ENCODE assay signal across 14 cellular contexts in genomic region chr11:96102664-96103068, GRCh38.
DNase-seq lines count a peak whose midpoint lies in the region; ATAC-seq, FAIRE-seq and TF ChIP-seq lines count a peak whose summit lies in the region.
"Had no signal": no experiment of that assay in that cellular context is flagged by ENCODE, and none has a peak within 500 bp of the region (broad histone marks: within the 10 kb centered on the region; RNA-seq: fewer than 3 reads in every experiment).

No MANE protein-coding gene starts in this region.

- intact Hi-C loops in HepG2 (cut with micrococcal nuclease; ENCODE audit: unreplicated experiment), result no loop called here
- intact Hi-C loops in right lobe of liver (cut with DNase I), result no loop called here

- DNase-seq in HepG2 (ENCODE audit: low spot score) (no peak), right lobe of liver (no peak), astrocyte of the cerebellum (ENCODE audit: low read depth) (peak; percentile 52), iris pigment epithelial cell (ENCODE audit: low read depth) (peak; percentile 53), DMS153 (lab: John Stamatoyannopoulos, UW) (no peak), HuH-7.5 (ENCODE audit: low spot score) (no peak)
- DNase-seq: amniotic stem cell, DND-41, MG63 had no signal

- H3K4me3 ChIP-seq in HepG2 (replicated peaks in 1 of 3; ENCODE audit: insufficient read depth in 1 of 3, low read depth in 2 of 3, low read length in 3 of 3) (no peak overlapping the region), right lobe of liver (no peak overlapping the region), astrocyte of the cerebellum (ENCODE audit: low read depth, low read length) (no peak overlapping the region)
- H3K4me3 ChIP-seq: MG63, skin epidermis, tibial nerve had no signal

- peaks cover 10% of the 10 kb centered on the region for H3K79me2 ChIP-seq in HepG2 (ENCODE audit: insufficient read depth, low read length)

- no peak overlapping the region for H2AFZ ChIP-seq in HepG2 (ENCODE audit: low read length)

- POLR2A ChIA-PET in HepG2 (lab: Yijun Ruan, JAX), result no interaction called here

- CTCF ChIA-PET in HepG2 (lab: Yijun Ruan, JAX; ENCODE audit: low intra/inter-chr PET ratio, low total read pairs), result no interaction called here

- H3K4me1 ChIP-seq in HepG2 (ENCODE audit: insufficient read depth, low read length), result peaks cover 90% of the 10 kb centered on the region
- H3K4me1 ChIP-seq in right lobe of liver, result peaks cover 0 to 7% (median 0%) of the 10 kb centered on the region in 4 donors

- TF ChIP-seq POLR2A in HepG2 (IDR thresholded peaks at IDR 0.05; ENCODE audit: insufficient read depth in 1 of 2, low read depth in 2 of 2, low read length in 2 of 2) (no peak), right lobe of liver (IDR thresholded peaks at IDR 0.05) (no peak), GM18505 (IDR thresholded peaks at IDR 0.05; ENCODE audit: borderline replicate concordance, extremely low read depth, insufficient read depth, insufficient read length) (no peak)

- in situ Hi-C loops in HepG2 (cut with HindIII; ENCODE audit: extremely low pct_ligation_motif_present, low pct_unique_long_range_greater_than_20kb), result no loop called here
- in situ Hi-C loops in astrocyte of the cerebellum (cut with HindIII; ENCODE audit: low sequenced_read_pairs), result no loop called here

- TF ChIP-seq EP300 in HepG2 (IDR thresholded peaks at IDR 0.05; ENCODE audit: low read depth in 2 of 2, low read length in 2 of 2), result no peak
- TF ChIP-seq EP300 in HepG2 (CRISPR knock-in tag; IDR thresholded peaks at IDR 0.05; ENCODE audit: borderline replicate concordance), result no peak

- no peak for TF ChIP-seq RAD21 in HepG2 (CRISPR knock-in tag; IDR thresholded peaks at IDR 0.05)

- ATAC-seq in HepG2 (no peak), right lobe of liver (no peak), GM18505 (IDR thresholded peaks at IDR 0.05; ENCODE audit: unreplicated experiment) (no peak), GM18867 (IDR thresholded peaks at IDR 0.05; ENCODE audit: unreplicated experiment) (no peak)

- H3K9me3 ChIP-seq in HepG2 (ENCODE audit: low read length) (no peaks in the 10 kb centered on the region), right lobe of liver (no peaks in the 10 kb centered on the region)
- H3K9me3 ChIP-seq: MG63, tibial nerve had no signal

- no peak for FAIRE-seq in HepG2 (lab: Jason Lieb, UNC)
- FAIRE-seq: A204.1 had no signal

- no peak overlapping the region for H3K4me2 ChIP-seq in HepG2 (ENCODE audit: low read depth, low read length)

- no peak overlapping the region for H3K9ac ChIP-seq in HepG2 (ENCODE audit: insufficient read depth, low read depth, low read length)

- H3K27ac ChIP-seq in HepG2 (ENCODE audit: extremely low read length, insufficient read depth, low read length) (no peak overlapping the region), right lobe of liver (no peak overlapping the region)

- H3K27me3 ChIP-seq in HepG2 (ENCODE audit: control insufficient read depth in 1 of 2, insufficient read depth in 2 of 2, low read length in 2 of 2) (no peaks in the 10 kb centered on the region), right lobe of liver (no peaks in the 10 kb centered on the region)
- H3K27me3 ChIP-seq: MG63, tibial nerve had no signal

- no peaks in the 10 kb centered on the region for H4K20me1 ChIP-seq in HepG2 (ENCODE audit: insufficient read depth, low read length)

- H3K36me3 ChIP-seq in HepG2 (replicated peaks in 1 of 2; ENCODE audit: control insufficient read depth in 1 of 2, insufficient read depth in 2 of 2, low read length in 2 of 2), result 0 out of 5 replicates have a peak, but pooled peaks cover under 1 to 3% of the 10 kb centered on the region in 2 experiments
- no peaks in the 10 kb centered on the region for H3K36me3 ChIP-seq in right lobe of liver
- H3K36me3 ChIP-seq: MG63, tibial nerve had no signal

- 88% methylated on average over 2 of the region's 2 CpGs for WGBS in HepG2 (ENCODE audit: low lambda C conversion rate)
- whole genome bisulfite sequencing in right lobe of liver (ENCODE audit: insufficient coverage, low coverage, low lambda C conversion rate, missing lambda C conversion rate), result 85% methylated on average over 2 of the region's 2 CpGs

- BruUV-seq in HepG2 (replicated peaks; lab: Mats Ljungman, UMichigan), result no TSS peak

- TF ChIP-seq CTCF in HepG2 (CRISPR knock-in tag; IDR thresholded peaks at IDR 0.05) (no peak), right lobe of liver (IDR thresholded peaks at IDR 0.05) (no peak), astrocyte of the cerebellum (IDR thresholded peaks at IDR 0.05; ENCODE audit: low read depth, low read length, missing control alignments) (no peak)

TF ChIP-seq in HepG2, 621 proteins besides CTCF, POLR2A, EP300 and RAD21:
- TF ChIP-seq TRIM24 (CRISPR knock-in tag; IDR thresholded peaks at IDR 0.05) (no peak), MAFF (IDR thresholded peaks at IDR 0.05; ENCODE audit: low read depth, low read length) (peak; percentile 35; the same call in 1 of the 2 replicates), PHB2 (IDR thresholded peaks at IDR 0.05; ENCODE audit: partially characterized antibody) (no peak), MAFK (conservative IDR thresholded peaks at IDR 0.05 in 1 of 2, IDR thresholded peaks at IDR 0.05 in 1 of 2; ENCODE audit: low read length in 2 of 2) (peak; percentile 38 to 57; a peak in 3 of 4 replicates), HNF4G (IDR thresholded peaks at IDR 0.05; ENCODE audit: borderline replicate concordance, low read depth, low read length) (no peak), HNF4G (CRISPR knock-in tag; IDR thresholded peaks at IDR 0.05; ENCODE audit: borderline replicate concordance, low read depth) (no peak)

Comparison
In these comparisons a context has a peak if more than half of its experiments do, and no peak if none do; other contexts are left out.
1. DNase-seq: peak in astrocyte of the cerebellum (single experiment) and iris pigment epithelial cell (single experiment); none in HepG2 (single experiment), right lobe of liver (0 of 3), DMS153 (single experiment) and HuH-7.5 (single experiment).